13 cellular contexts compared by ENCODE assay signal in the genomic region with DNA sequence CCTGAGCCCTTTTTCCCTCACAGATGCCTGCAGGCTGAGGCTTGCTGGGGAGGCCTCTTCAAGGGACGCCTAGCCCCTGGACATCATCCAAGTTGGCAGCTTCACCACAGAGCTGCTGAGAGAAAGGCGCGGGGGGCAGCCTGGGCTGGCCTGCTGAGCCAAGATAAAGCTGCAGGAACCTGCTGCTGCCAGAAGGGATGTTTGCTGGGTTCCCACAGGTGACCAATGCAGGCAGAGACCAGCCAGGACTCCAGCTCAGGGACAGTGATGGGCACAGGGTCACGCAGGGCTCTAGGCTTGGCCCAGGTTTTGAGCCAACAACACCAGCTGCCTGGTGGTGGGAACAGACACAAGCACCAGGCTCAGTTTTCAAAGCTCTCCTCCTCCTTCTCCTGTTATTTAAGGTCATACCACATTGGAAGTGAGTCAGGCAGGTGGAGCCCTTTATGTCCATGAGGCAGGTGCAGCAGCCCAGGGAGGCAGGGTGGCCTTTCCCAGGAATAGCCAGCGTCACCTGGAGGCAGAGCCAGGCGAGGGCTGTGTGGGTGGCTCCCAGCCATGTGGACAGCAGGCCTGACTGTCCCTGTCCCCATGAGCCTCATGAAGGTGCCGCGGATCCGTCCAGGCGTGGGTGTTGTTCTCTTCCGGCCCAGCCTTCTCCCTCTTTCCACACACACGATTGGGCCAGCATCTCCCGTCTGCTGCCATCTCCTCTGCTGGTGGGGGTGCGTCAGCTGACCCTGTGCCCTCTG.
DNase-seq lines count a peak whose midpoint lies in the region; ATAC-seq and TF ChIP-seq lines count a peak whose summit lies in the region.
"Had no signal": no experiment of that assay in that cellular context is flagged by ENCODE, and none has a peak within 500 bp of the region (broad histone marks: within the 10 kb centered on the region; RNA-seq: fewer than 3 reads in every experiment).

No MANE protein-coding gene starts in this region.

- H3K27me3 ChIP-seq in right atrium auricular region = no peaks in the 10 kb centered on the region

- no peak for TF ChIP-seq CTCF in right atrium auricular region (IDR thresholded peaks at IDR 0.05)
- TF ChIP-seq CTCF in activated CD8-positive, alpha-beta T cell treated with anti-CD3 and anti-CD28 coated beads for 36 hours (IDR thresholded peaks at IDR 0.05) = no peak

- H3K27ac Mint-ChIP-seq in activated CD8-positive, alpha-beta T cell treated with anti-CD3 and anti-CD28 coated beads for 36 hours = no peak overlapping the region

- H3K9me3 ChIP-seq in right atrium auricular region = no peaks in the 10 kb centered on the region
- H3K9me3 ChIP-seq: A549 had no signal

- H3K4me3 Mint-ChIP-seq in activated CD8-positive, alpha-beta T cell treated with anti-CD3 and anti-CD28 coated beads for 36 hours = no peak overlapping the region

- peak; percentile 6 for DNase-seq in activated CD4-positive, alpha-beta T cell treated with anti-CD3 and anti-CD28 coated beads, Interleukin-2, amount 50 U/mL, for 1 hour
- DNase-seq in activated CD4-positive, alpha-beta T cell treated with anti-CD3 and anti-CD28 coated beads for 48 hours = no peak
- DNase-seq in SHP77 treated with DMSO at 0.1 percent for 48 hours (lab: John Stamatoyannopoulos, UW) (peak; percentile 98), right atrium auricular region (ENCODE audit: low spot score) (no peak), ureter (ENCODE audit: low spot score) (peak; percentile 61)
- no peak for DNase-seq in activated CD8-positive, alpha-beta T cell treated with anti-CD3 and anti-CD28 coated beads for 36 hours
- DNase-seq: GM23248, IMR-90, T-helper 9 cell had no signal

- H3K27ac ChIP-seq in right atrium auricular region = peak overlapping the region; percentile 66
- H3K27ac ChIP-seq: A549, GM23248 had no signal

- ATAC-seq in GM21381 (IDR thresholded peaks at IDR 0.05; ENCODE audit: unreplicated experiment) (no peak), HG03159 (IDR thresholded peaks at IDR 0.05; ENCODE audit: unreplicated experiment) (no peak)
- no peak for ATAC-seq in activated CD8-positive, alpha-beta T cell treated with anti-CD3 and anti-CD28 coated beads for 36 hours
- ATAC-seq: A549, GM12878 had no signal

- H3K36me3 Mint-ChIP-seq in activated CD8-positive, alpha-beta T cell treated with anti-CD3 and anti-CD28 coated beads for 36 hours (ENCODE audit: low read depth) = no peaks in the 10 kb centered on the region

- peaks cover 0 to 21% of the 10 kb centered on the region in 2 donors for H3K4me1 ChIP-seq in right atrium auricular region
- H3K4me1 ChIP-seq: A549 had no signal

- CTCF ChIA-PET in activated CD8-positive, alpha-beta T cell treated with anti-CD3 and anti-CD28 coated beads for 36 hours (lab: Charles Lee) = no interaction called here

- H3K4me3 ChIP-seq in right atrium auricular region = no peak overlapping the region
- H3K4me3 ChIP-seq: A549, GM12878, GM23248 had no signal

- no peaks in the 10 kb centered on the region for H3K4me1 Mint-ChIP-seq in activated CD8-positive, alpha-beta T cell treated with anti-CD3 and anti-CD28 coated beads for 36 hours (ENCODE audit: low read depth)

- no peaks in the 10 kb centered on the region for H3K36me3 ChIP-seq in right atrium auricular region

- POLR2A ChIA-PET in activated CD8-positive, alpha-beta T cell treated with anti-CD3 and anti-CD28 coated beads for 36 hours (lab: Charles Lee) = no interaction called here

- intact Hi-C loops in activated CD8-positive, alpha-beta T cell treated with anti-CD3 and anti-CD28 coated beads for 36 hours (cut with micrococcal nuclease) = no loop called here

- no peaks in the 10 kb centered on the region for H3K27me3 Mint-ChIP-seq in activated CD8-positive, alpha-beta T cell treated with anti-CD3 and anti-CD28 coated beads for 36 hours

- no peaks in the 10 kb centered on the region for H3K9me3 Mint-ChIP-seq in activated CD8-positive, alpha-beta T cell treated with anti-CD3 and anti-CD28 coated beads for 36 hours

Comparison
In these comparisons a context has a peak if more than half of its experiments do, and no peak if none do; other contexts are left out.
1. DNase-seq: peak in activated CD4-positive, alpha-beta T cell treated with anti-CD3 and anti-CD28 coated beads, Interleukin-2, amount 50 U/mL, for 1 hour (single experiment), SHP77 treated with DMSO at 0.1 percent for 48 hours (single experiment) and ureter (single experiment); none in activated CD4-positive, alpha-beta T cell treated with anti-CD3 and anti-CD28 coated beads for 48 hours (single experiment), right atrium auricular region (single experiment) and activated CD8-positive, alpha-beta T cell treated with anti-CD3 and anti-CD28 coated beads for 36 hours (single experiment).